Comparison of ENCODE assay signal across 1 cellular context in genomic region chr11:101863361-101863760, GRCh38.
A peak's percentile ranks its signal among the peaks of the same experiment; 100 is the strongest.
TF ChIP-seq lines count a peak whose summit lies in the region.

No MANE protein-coding gene starts in this region.

TF ChIP-seq in endothelial cell of umbilical vein, 7 proteins besides CTCF, POLR2A, EP300 and RAD21:
- peak; percentile 67 for TF ChIP-seq GATA2 (IDR thresholded peaks at IDR 0.05; ENCODE audit: insufficient read depth, insufficient read length, low read depth, low read length)
- TF ChIP-seq MYC (IDR thresholded peaks at IDR 0.05; ENCODE audit: low read depth, low read length) = no peak
- TF ChIP-seq POLR2AphosphoS5 (IDR thresholded peaks at IDR 0.05; ENCODE audit: insufficient read depth, low read depth, low read length) = peak; percentile 53
- TF ChIP-seq EZH2 (IDR thresholded peaks at IDR 0.05; ENCODE audit: borderline replicate concordance, low read depth, low read length, severe bottlenecking) = no peak
- peak; percentile 71 for TF ChIP-seq FOS (IDR thresholded peaks at IDR 0.05; ENCODE audit: borderline replicate concordance, insufficient read depth, low read length)
- TF ChIP-seq MAX (IDR thresholded peaks at IDR 0.05; ENCODE audit: insufficient read depth, insufficient read length) = no peak
- TF ChIP-seq JUN (IDR thresholded peaks at IDR 0.05; ENCODE audit: borderline replicate concordance, insufficient read depth, insufficient read length, low read depth) = peak; percentile 86
